8 cellular contexts compared by ENCODE assay signal in genomic region chr1:111346089-111346885, GRCh38. TPM values are rescaled to one million over a fixed set of nuclear protein-coding genes. Genes with fewer than 3 reads are reported as not detected.
DNase-seq lines count a peak whose midpoint lies in the region; ATAC-seq and TF ChIP-seq lines count a peak whose summit lies in the region.

No MANE protein-coding gene starts in this region.

- H3K27ac ChIP-seq in KMS-11, result peak overlapping the region; percentile 27; the same call in 1 of the 2 replicates

- H3K4me3 ChIP-seq in KMS-11 (IDR thresholded peaks at IDR 0.05; ENCODE audit: insufficient read depth, low read depth, low read length) (peak overlapping the region; percentile 52), fibroblast of villous mesenchyme (ENCODE audit: low read depth, low read length) (peak overlapping the region; percentile 71)

- no peaks in the 10 kb centered on the region for H3K36me3 Mint-ChIP-seq in activated T-helper 2 cell treated with anti-CD3 and anti-CD28 coated beads, Interferon-gamma antibody, Interleukin-2, Interleukin-4, amounts not matched to agents 10 μg/mL and 5 μg/mL and 100 μg/mL, durations not matched to agents 14 hours and 24 hours and 36 hours (ENCODE audit: low read depth)
- H3K36me3 Mint-ChIP-seq in nephron progenitor cell (ENCODE audit: low read depth), result no peaks in the 10 kb centered on the region

- H2AFZ ChIP-seq in KMS-11 (ENCODE audit: low read depth), result peak overlapping the region; percentile 51; the same call in 1 of the 2 replicates

- peak overlapping the region; percentile 14; the same call in 1 of the 2 replicates for H3K9ac ChIP-seq in KMS-11

- H3K27me3 ChIP-seq in KMS-11 (ENCODE audit: insufficient read depth, low read depth), result no peaks in the 10 kb centered on the region

- no peaks in the 10 kb centered on the region for H3K79me2 ChIP-seq in KMS-11 (ENCODE audit: insufficient read depth, low read depth)

- H3K4me1 ChIP-seq in KMS-11 (ENCODE audit: low read depth, poor library complexity, severe bottlenecking), result no peaks in the 10 kb centered on the region

- peak overlapping the region; percentile 74 for H3K4me2 ChIP-seq in KMS-11

- TF ChIP-seq CTCF in KMS-11 (conservative IDR thresholded peaks at IDR 0.05; ENCODE audit: low read depth, low read length) (peak; percentile 49; the same call in 1 of the 2 replicates), fibroblast of villous mesenchyme (IDR thresholded peaks at IDR 0.05; ENCODE audit: insufficient read depth, low read depth, low read length) (no peak), nephron progenitor cell (IDR thresholded peaks at IDR 0.05) (no peak)

- no peak overlapping the region for H3K27ac Mint-ChIP-seq in activated T-helper 2 cell treated with anti-CD3 and anti-CD28 coated beads, Interferon-gamma antibody, Interleukin-2, Interleukin-4, amounts not matched to agents 10 μg/mL and 5 μg/mL and 100 μg/mL, durations not matched to agents 14 hours and 24 hours and 36 hours
- H3K27ac Mint-ChIP-seq in nephron progenitor cell, result peak overlapping the region; percentile 83

- H3K4me1 Mint-ChIP-seq in activated T-helper 2 cell treated with anti-CD3 and anti-CD28 coated beads, Interferon-gamma antibody, Interleukin-2, Interleukin-4, amounts not matched to agents 10 μg/mL and 5 μg/mL and 100 μg/mL, durations not matched to agents 14 hours and 24 hours and 36 hours (ENCODE audit: low read depth), result peaks cover 16% of the 10 kb centered on the region
- H3K4me1 Mint-ChIP-seq in nephron progenitor cell, result peaks cover 21% of the 10 kb centered on the region

- H3K36me3 ChIP-seq in KMS-11 (ENCODE audit: insufficient read depth), result no peaks in the 10 kb centered on the region

- no peaks in the 10 kb centered on the region for H3K9me3 Mint-ChIP-seq in activated T-helper 2 cell treated with anti-CD3 and anti-CD28 coated beads, Interferon-gamma antibody, Interleukin-2, Interleukin-4, amounts not matched to agents 10 μg/mL and 5 μg/mL and 100 μg/mL, durations not matched to agents 14 hours and 24 hours and 36 hours
- H3K9me3 Mint-ChIP-seq in nephron progenitor cell, result no peaks in the 10 kb centered on the region

- intact Hi-C loops in activated T-helper 2 cell treated with anti-CD3 and anti-CD28 coated beads, Interferon-gamma antibody, Interleukin-2, Interleukin-4, amounts not matched to agents 10 μg/mL and 5 μg/mL and 100 μg/mL, durations not matched to agents 14 hours and 24 hours and 36 hours (cut with micrococcal nuclease), result loop anchor here (5.0 kb wide), 1 partner anchor 101 kb away; the partner anchor contains the start of genes ATP5PB and WDR77

- H3K4me3 Mint-ChIP-seq in activated T-helper 2 cell treated with anti-CD3 and anti-CD28 coated beads, Interferon-gamma antibody, Interleukin-2, Interleukin-4, amounts not matched to agents 10 μg/mL and 5 μg/mL and 100 μg/mL, durations not matched to agents 14 hours and 24 hours and 36 hours (ENCODE audit: low read depth), result peak overlapping the region; percentile 84
- H3K4me3 Mint-ChIP-seq in nephron progenitor cell, result peak overlapping the region; percentile 89

- DNase-seq in DMS153 treated with DMSO at 0.1 percent for 48 hours (lab: John Stamatoyannopoulos, UW; ENCODE audit: unreplicated experiment) (peak; percentile 64), RKO (ENCODE audit: low spot score) (peak; percentile 47), fibroblast of villous mesenchyme (ENCODE audit: low read depth) (peak; percentile 79), nephron progenitor cell (peak; percentile 91)
- peak; percentile 82 for DNase-seq in activated T-helper 2 cell treated with anti-CD3 and anti-CD28 coated beads, Interferon-gamma antibody, Interleukin-2, Interleukin-4, amounts not matched to agents 10 μg/mL and 5 μg/mL and 100 μg/mL, durations not matched to agents 14 hours and 24 hours and 36 hours (ENCODE audit: low spot score)
- peak; percentile 79 for DNase-seq in stimulated activated naive CD8-positive, alpha-beta T cell treated with anti-CD3 and anti-CD28 coated beads, Interleukin-15, Interleukin-2, amounts not matched to agents 100 U/mL and 50 U/mL, for 24 hours

- no peaks in the 10 kb centered on the region for H4K20me1 ChIP-seq in KMS-11 (ENCODE audit: insufficient read depth)

- peak; percentile 92 for ATAC-seq in GM21723 (IDR thresholded peaks at IDR 0.05; ENCODE audit: unreplicated experiment)
- ATAC-seq in stimulated activated naive CD8-positive, alpha-beta T cell treated with anti-CD3 and anti-CD28 coated beads, Interleukin-15, Interleukin-2, amounts not matched to agents 100 U/mL and 50 U/mL, for 24 hours, result peak; percentile 95

- peaks cover 17% of the 10 kb centered on the region for H3K27me3 Mint-ChIP-seq in activated T-helper 2 cell treated with anti-CD3 and anti-CD28 coated beads, Interferon-gamma antibody, Interleukin-2, Interleukin-4, amounts not matched to agents 10 μg/mL and 5 μg/mL and 100 μg/mL, durations not matched to agents 14 hours and 24 hours and 36 hours (ENCODE audit: low read depth)
- peaks cover 35% of the 10 kb centered on the region for H3K27me3 Mint-ChIP-seq in nephron progenitor cell (ENCODE audit: low read depth, poor library complexity)

RNA-seq across cellular contexts. Expression of gene CHIA, which starts 55.6 kb away (rescaled TPM):
- total RNA-seq in activated T-helper 2 cell treated with anti-CD3 and anti-CD28 coated beads, Interferon-gamma antibody, Interleukin-2, Interleukin-4, amounts not matched to agents 10 μg/mL and 5 μg/mL and 100 μg/mL, durations not matched to agents 14 hours and 24 hours and 36 hours, result not detected in 2 replicates
- not detected in 2 replicates for total RNA-seq in fibroblast of villous mesenchyme

Comparison
In these comparisons a context has a peak if more than half of its experiments do, and no peak if none do; other contexts are left out.
1. Peak in every context shown above with its lines: DNase-seq, ATAC-seq, H3K4me3 ChIP-seq and H3K27ac ChIP-seq.